ENCODE assay signal across 17 cellular contexts in genomic region chr22:37260396-37260795, GRCh38. TPM values are rescaled to one million over a fixed set of nuclear protein-coding genes. Genes with fewer than 3 reads are reported as not detected.
DNase-seq lines count a peak whose midpoint lies in the region; ATAC-seq and TF ChIP-seq lines count a peak whose summit lies in the region.
"Had no signal": no experiment of that assay in that cellular context is flagged by ENCODE, and none has a peak within 500 bp of the region (broad histone marks: within the 10 kb centered on the region; RNA-seq: fewer than 3 reads in every experiment).

No MANE protein-coding gene starts in this region.

- no peak overlapping the region for H3K9ac ChIP-seq in OCI-LY1 (ENCODE audit: low read length)
- H3K9ac ChIP-seq in endodermal cell (ENCODE audit: extremely low read depth, low read length, poor library complexity, severe bottlenecking): no peak overlapping the region

- H3K9me3 Mint-ChIP-seq in endodermal cell: peaks cover 17% of the 10 kb centered on the region
- H3K9me3 Mint-ChIP-seq in stimulated activated effector memory CD8-positive, alpha-beta T cell treated with anti-CD3 and anti-CD28 coated beads, Interleukin-12 subunit alpha, Interleukin-12 subunit beta, amount 100 ng/mL, for 72 hours: peaks cover 3% of the 10 kb centered on the region

- no peaks in the 10 kb centered on the region for H4K20me1 ChIP-seq in OCI-LY1 (ENCODE audit: insufficient read depth, low read length)

- 82 to 88% methylated on average over 7 to 9 of the region's 9 CpGs for WGBS in endodermal cell (ENCODE audit: insufficient coverage in 1 of 2, insufficient read length in 1 of 2), 2 experiments

- peaks cover 36% of the 10 kb centered on the region for H3K27me3 Mint-ChIP-seq in endodermal cell (ENCODE audit: insufficient read depth)

- H3K9me3 ChIP-seq in OCI-LY1 (ENCODE audit: low read length) (peaks cover 12% of the 10 kb centered on the region), endodermal cell (ENCODE audit: control insufficient read depth, low read length) (peaks cover 12% of the 10 kb centered on the region)
- H3K9me3 ChIP-seq: pancreas, thyroid gland had no signal

- H3K27ac Mint-ChIP-seq in endodermal cell: no peak overlapping the region
- peak overlapping the region; percentile 78 for H3K27ac Mint-ChIP-seq in stimulated activated effector memory CD8-positive, alpha-beta T cell treated with anti-CD3 and anti-CD28 coated beads, Interleukin-12 subunit alpha, Interleukin-12 subunit beta, amount 100 ng/mL, for 72 hours
- H3K27ac Mint-ChIP-seq: activated naive CD4-positive, alpha-beta T cell treated with anti-CD3 and anti-CD28 coated beads, Interleukin-2, amount 10 ng/mL, durations not matched to agents 7 days and 5 days had no signal

- H3K27me3 ChIP-seq in OCI-LY1 (ENCODE audit: insufficient read depth, low read length) (peaks cover 23% of the 10 kb centered on the region), endodermal cell (ENCODE audit: control insufficient read depth, insufficient read depth, low read length, poor library complexity, severe bottlenecking) (peaks cover 15% of the 10 kb centered on the region)
- H3K27me3 ChIP-seq: thyroid gland had no signal

- H3K4me3 ChIP-seq in OCI-LY1 (ENCODE audit: low read depth, low read length, poor library complexity, severe bottlenecking): no peak overlapping the region
- no peak overlapping the region for H3K4me3 ChIP-seq in endodermal cell (ENCODE audit: low read length)
- H3K4me3 ChIP-seq: left lung, pancreas, smooth muscle cell, thyroid gland had no signal

- TF ChIP-seq CTCF in OCI-LY1 (IDR thresholded peaks at IDR 0.05; ENCODE audit: low read length) (no peak), endodermal cell (conservative IDR thresholded peaks at IDR 0.05) (no peak)

- H3K36me3 Mint-ChIP-seq in endodermal cell (ENCODE audit: low read depth): no peaks in the 10 kb centered on the region
- peaks cover 6% of the 10 kb centered on the region for H3K36me3 Mint-ChIP-seq in stimulated activated effector memory CD8-positive, alpha-beta T cell treated with anti-CD3 and anti-CD28 coated beads, Interleukin-12 subunit alpha, Interleukin-12 subunit beta, amount 100 ng/mL, for 72 hours

- intact Hi-C loops in left ventricle myocardium superior (cut with micrococcal nuclease): no loop called here
- intact Hi-C loops in Right ventricle myocardium inferior (cut with DNase I): loop anchor here (2.0 to 5.0 kb wide), 3 partner anchors 94 to 478 kb away; no protein-coding TSS in a partner anchor

- H3F3A ChIP-seq in OCI-LY1 (ENCODE audit: insufficient read depth, low read length): no peaks in the 10 kb centered on the region

- H3K79me2 ChIP-seq in OCI-LY1 (ENCODE audit: insufficient read depth, low read length): no peaks in the 10 kb centered on the region

- H3K36me3 ChIP-seq in OCI-LY1 (ENCODE audit: insufficient read depth, low read length) (peaks cover 3% of the 10 kb centered on the region; the same call in 1 of the 2 replicates), endodermal cell (ENCODE audit: control insufficient read depth, insufficient read depth, low read length) (no peaks in the 10 kb centered on the region)
- H3K36me3 ChIP-seq: left lung, pancreas, thyroid gland had no signal

- H3K4me2 ChIP-seq in OCI-LY1 (ENCODE audit: low read length): peak overlapping the region; percentile 40; the same call in 1 of the 2 replicates

- peaks cover 20% of the 10 kb centered on the region for H3K4me1 Mint-ChIP-seq in endodermal cell
- H3K4me1 Mint-ChIP-seq in stimulated activated effector memory CD8-positive, alpha-beta T cell treated with anti-CD3 and anti-CD28 coated beads, Interleukin-12 subunit alpha, Interleukin-12 subunit beta, amount 100 ng/mL, for 72 hours: peaks cover 36% of the 10 kb centered on the region

- DNase-seq in left ventricle myocardium superior (peak; percentile 3), Right ventricle myocardium inferior (ENCODE audit: missing footprints) (no peak), endodermal cell (peak; percentile 39), NCI-H128 (lab: John Stamatoyannopoulos, UW; ENCODE audit: unreplicated experiment) (no peak), superior temporal gyrus (ENCODE audit: extremely low spot score) (no peak)
- no peak for DNase-seq in stimulated activated effector memory CD8-positive, alpha-beta T cell treated with anti-CD3 and anti-CD28 coated beads, Interleukin-12 subunit alpha, Interleukin-12 subunit beta, amount 100 ng/mL, for 72 hours (ENCODE audit: low spot score in 2 of 2)
- DNase-seq: NCI-H2227 treated with DMSO at 0.1 percent for 48 hours had no signal

- H3K27ac ChIP-seq in OCI-LY1 (ENCODE audit: low read depth, low read length, poor library complexity, severe bottlenecking): no peak overlapping the region
- no peak overlapping the region for H3K27ac ChIP-seq in endodermal cell (ENCODE audit: low read depth, low read length)
- H3K27ac ChIP-seq: left lung, pancreas, thyroid gland had no signal

- no peaks in the 10 kb centered on the region for H3K9me2 ChIP-seq in OCI-LY1 (ENCODE audit: low read depth, low read length)

- no peak overlapping the region for H3K4me3 Mint-ChIP-seq in endodermal cell
- peak overlapping the region; percentile 6 for H3K4me3 Mint-ChIP-seq in stimulated activated effector memory CD8-positive, alpha-beta T cell treated with anti-CD3 and anti-CD28 coated beads, Interleukin-12 subunit alpha, Interleukin-12 subunit beta, amount 100 ng/mL, for 72 hours
- H3K4me3 Mint-ChIP-seq: activated naive CD4-positive, alpha-beta T cell treated with anti-CD3 and anti-CD28 coated beads, Interleukin-2, amount 10 ng/mL, durations not matched to agents 7 days and 5 days; dendritic cell treated with granulocyte-macrophage colony-stimulating factor and Interleukin-4, amounts not matched to agents 40 ng/mL and 50 ng/mL, for 4 days; T-helper 1 cell treated with Interleukin-12 subunit alpha and Interleukin-12 subunit beta and Interleukin-4 antibody, amounts not matched to agents 30 μg/mL and 1 μg/mL, for 36 hours had no signal

- ATAC-seq in left ventricle myocardium superior (no peak), Right ventricle myocardium inferior (no peak), HG02970 (IDR thresholded peaks at IDR 0.05; ENCODE audit: low FRiP score, unreplicated experiment) (no peak)
- no peak for ATAC-seq in stimulated activated effector memory CD8-positive, alpha-beta T cell treated with anti-CD3 and anti-CD28 coated beads, Interleukin-12 subunit alpha, Interleukin-12 subunit beta, amount 100 ng/mL, for 72 hours

- H3K4me1 ChIP-seq in OCI-LY1 (ENCODE audit: insufficient read depth, low read length, severe bottlenecking): peaks cover 16% of the 10 kb centered on the region
- peaks cover 8% of the 10 kb centered on the region for H3K4me1 ChIP-seq in endodermal cell (ENCODE audit: control insufficient read depth, insufficient read depth, low read length)
- H3K4me1 ChIP-seq: Caco-2, pancreas, thyroid gland had no signal

- H2AFZ ChIP-seq in OCI-LY1 (ENCODE audit: low read length): no peak overlapping the region

RNA-seq across cellular contexts. Expression of gene RAC2, which starts 16.3 kb away (rescaled TPM):
- 5.1 TPM for total RNA-seq in left ventricle myocardium superior
- total RNA-seq in Right ventricle myocardium inferior: 6.9 TPM
- 1 to 10 TPM; 4.5 to 5.6 TPM for total RNA-seq in endodermal cell
- polyA plus RNA-seq in endodermal cell (2013, experiment 1 of 2): 2.0 TPM
- polyA plus RNA-seq in endodermal cell (2013, experiment 2 of 2): 1.8 TPM

RNA-seq across cellular contexts. Expression of gene CYTH4, which starts 21.9 kb away (rescaled TPM):
- 6.2 TPM for total RNA-seq in left ventricle myocardium superior
- 7.5 TPM for total RNA-seq in Right ventricle myocardium inferior
- total RNA-seq in endodermal cell: not detected
- polyA plus RNA-seq in endodermal cell (2013, experiment 1 of 2): not detected
- polyA plus RNA-seq in endodermal cell (2013, experiment 2 of 2): not detected
- total RNA-seq: Caco-2, smooth muscle cell had no signal
- polyA plus RNA-seq: smooth muscle cell had no signal

RNA-seq across cellular contexts. Expression of gene SSTR3, which starts 48.1 kb away (rescaled TPM):
- not detected for total RNA-seq in left ventricle myocardium superior
- total RNA-seq in Right ventricle myocardium inferior: not detected
- under 1 TPM; 0.11 to 0.20 TPM for total RNA-seq in endodermal cell
- 0.14 TPM for polyA plus RNA-seq in endodermal cell (2013, experiment 1 of 2)
- polyA plus RNA-seq in endodermal cell (2013, experiment 2 of 2): 0.12 TPM
- total RNA-seq: Caco-2, smooth muscle cell had no signal
- polyA plus RNA-seq: smooth muscle cell had no signal

Comparison
In these comparisons a context has a peak if more than half of its experiments do, and no peak if none do; other contexts are left out.
1. DNase-seq: peak in left ventricle myocardium superior (single experiment) and endodermal cell (single experiment); none in Right ventricle myocardium inferior (single experiment), stimulated activated effector memory CD8-positive, alpha-beta T cell treated with anti-CD3 and anti-CD28 coated beads, Interleukin-12 subunit alpha, Interleukin-12 subunit beta, amount 100 ng/mL, for 72 hours (0 of 2), NCI-H128 (single experiment) and superior temporal gyrus (single experiment).